In genomic region chr11:31757245-31757835, GRCh38 we compare ENCODE assay signal across 20 cellular contexts. TPM values are rescaled to one million over a fixed set of nuclear protein-coding genes. Genes with fewer than 3 reads are reported as not detected.
DNase-seq lines count a peak whose midpoint lies in the region; FAIRE-seq and TF ChIP-seq lines count a peak whose summit lies in the region.
"Had no signal": no experiment of that assay in that cellular context is flagged by ENCODE, and none has a peak within 500 bp of the region (broad histone marks: within the 10 kb centered on the region; RNA-seq: fewer than 3 reads in every experiment).

No MANE protein-coding gene starts in this region.

- DNase-seq in Ammon's horn (ENCODE audit: low spot score) (peak; percentile 57), NCI-H1436 treated with DMSO at 0.1 percent for 48 hours (lab: John Stamatoyannopoulos, UW) (peak; percentile 14), NCI-H524 (lab: John Stamatoyannopoulos, UW) (peak; percentile 91 to 99), inferior parietal cortex (ENCODE audit: extremely low spot score) (peak; percentile 52), H54 (ENCODE audit: insufficient read length, low spot score) (no peak), BE2C (no peak), MCF 10A (ENCODE audit: unreplicated experiment) (no peak)
- no peak for DNase-seq in stimulated activated naive CD4-positive, alpha-beta T cell (lab: John Stamatoyannopoulos, UW)
- DNase-seq: activated CD4-positive, alpha-beta T cell treated with anti-CD3 and anti-CD28 coated beads for 4 hours; activated gamma-delta T cell treated with Interleukin-2 at 50 U/mL for 16 hours; amniotic stem cell; CD8-positive, alpha-beta memory T cell; NCI-H2081 treated with DMSO at 0.1 percent for 48 hours; right cardiac atrium; stimulated activated naive CD8-positive, alpha-beta T cell treated with anti-CD3 and anti-CD28 coated beads, Interleukin-15, amount 100 ng/mL, for 72 hours; SW 1271 had no signal

- H3K36me3 ChIP-seq in BE2C = no peaks in the 10 kb centered on the region

- no peaks in the 10 kb centered on the region for H3K27me3 ChIP-seq in BE2C
- H3K27me3 ChIP-seq: hepatocyte had no signal

- no peaks in the 10 kb centered on the region for H3K36me3 Mint-ChIP-seq in MCF 10A (ENCODE audit: insufficient read depth, unreplicated experiment)

- no peaks in the 10 kb centered on the region for H3K9me3 ChIP-seq in BE2C

- H3K4me1 ChIP-seq in BE2C = no peaks in the 10 kb centered on the region

- H3K4me3 ChIP-seq in BE2C (ENCODE audit: low read depth, low read length) = no peak overlapping the region
- H3K4me3 ChIP-seq: hepatocyte had no signal

- H3K27ac Mint-ChIP-seq in MCF 10A (ENCODE audit: low read depth, unreplicated experiment) = no peak overlapping the region
- H3K27ac Mint-ChIP-seq: CD8-positive, alpha-beta memory T cell; stimulated activated naive CD8-positive, alpha-beta T cell treated with anti-CD3 and anti-CD28 coated beads, Interleukin-15, amount 100 ng/mL, for 72 hours had no signal

- no peak for TF ChIP-seq CTCF in BE2C (IDR thresholded peaks at IDR 0.05; ENCODE audit: low read depth, low read length)
- no peak for TF ChIP-seq CTCF in MCF 10A (IDR thresholded peaks at IDR 0.05; ENCODE audit: unreplicated experiment)

- no peaks in the 10 kb centered on the region for H3K9me3 Mint-ChIP-seq in MCF 10A (ENCODE audit: unreplicated experiment)
- H3K9me3 Mint-ChIP-seq: CD8-positive, alpha-beta memory T cell; stimulated activated naive CD8-positive, alpha-beta T cell treated with anti-CD3 and anti-CD28 coated beads, Interleukin-15, amount 100 ng/mL, for 72 hours had no signal

- no TSS peak for BruUV-seq in MCF 10A (replicated peaks; lab: Mats Ljungman, UMichigan)

- POLR2A ChIA-PET in MCF 10A (lab: Yijun Ruan, JAX) = no interaction called here

- CTCF ChIA-PET in MCF 10A (lab: Yijun Ruan, JAX) = interaction anchor here (0.5 kb wide), 1 partner anchor 503 kb away, joined by 4 read pairs; no protein-coding TSS in a partner anchor

- FAIRE-seq in H54 (lab: Jason Lieb, UNC) = no peak
- FAIRE-seq: TTC549, urothelium cell line had no signal

- no peak for TF ChIP-seq POLR2A in H54 (IDR thresholded peaks at IDR 0.05; ENCODE audit: low read depth, low read length)

- no peak overlapping the region for H3K4me3 Mint-ChIP-seq in MCF 10A (ENCODE audit: unreplicated experiment)
- H3K4me3 Mint-ChIP-seq: CD8-positive, alpha-beta memory T cell; stimulated activated naive CD8-positive, alpha-beta T cell treated with anti-CD3 and anti-CD28 coated beads, Interleukin-15, amount 100 ng/mL, for 72 hours had no signal

- no peaks in the 10 kb centered on the region for H3K27me3 Mint-ChIP-seq in MCF 10A (ENCODE audit: insufficient read depth, unreplicated experiment)
- H3K27me3 Mint-ChIP-seq: CD8-positive, alpha-beta memory T cell; stimulated activated naive CD8-positive, alpha-beta T cell treated with anti-CD3 and anti-CD28 coated beads, Interleukin-15, amount 100 ng/mL, for 72 hours had no signal

- no peaks in the 10 kb centered on the region for H3K4me1 Mint-ChIP-seq in MCF 10A (ENCODE audit: insufficient read depth, unreplicated experiment)
- H3K4me1 Mint-ChIP-seq: CD8-positive, alpha-beta memory T cell; stimulated activated naive CD8-positive, alpha-beta T cell treated with anti-CD3 and anti-CD28 coated beads, Interleukin-15, amount 100 ng/mL, for 72 hours had no signal

- intact Hi-C loops in MCF 10A (cut with micrococcal nuclease) = no loop called here

RNA-seq across cellular contexts. Expression of gene PAX6, which starts 53.8 kb away (rescaled TPM):
- polyA plus RNA-seq in BE2C (2012; ENCODE audit: insufficient read depth, insufficient read length, low read depth) = not detected
- not detected in 2 replicates for total RNA-seq in MCF 10A (2022)
- total RNA-seq: CD8-positive, alpha-beta memory T cell; fibroblast of villous mesenchyme; right cardiac atrium had no signal
- polyA plus RNA-seq: CD8-positive, alpha-beta memory T cell had no signal

Comparison
In these comparisons a context has a peak if more than half of its experiments do, and no peak if none do; other contexts are left out.
1. DNase-seq: peak in Ammon's horn (single experiment), NCI-H1436 treated with DMSO at 0.1 percent for 48 hours (single experiment), NCI-H524 (2 of 2) and inferior parietal cortex (single experiment); none in H54 (single experiment), stimulated activated naive CD4-positive, alpha-beta T cell (0 of 6), BE2C (single experiment) and MCF 10A (single experiment).